Comparison of ENCODE assay signal across 1 cellular context in the genomic region with DNA sequence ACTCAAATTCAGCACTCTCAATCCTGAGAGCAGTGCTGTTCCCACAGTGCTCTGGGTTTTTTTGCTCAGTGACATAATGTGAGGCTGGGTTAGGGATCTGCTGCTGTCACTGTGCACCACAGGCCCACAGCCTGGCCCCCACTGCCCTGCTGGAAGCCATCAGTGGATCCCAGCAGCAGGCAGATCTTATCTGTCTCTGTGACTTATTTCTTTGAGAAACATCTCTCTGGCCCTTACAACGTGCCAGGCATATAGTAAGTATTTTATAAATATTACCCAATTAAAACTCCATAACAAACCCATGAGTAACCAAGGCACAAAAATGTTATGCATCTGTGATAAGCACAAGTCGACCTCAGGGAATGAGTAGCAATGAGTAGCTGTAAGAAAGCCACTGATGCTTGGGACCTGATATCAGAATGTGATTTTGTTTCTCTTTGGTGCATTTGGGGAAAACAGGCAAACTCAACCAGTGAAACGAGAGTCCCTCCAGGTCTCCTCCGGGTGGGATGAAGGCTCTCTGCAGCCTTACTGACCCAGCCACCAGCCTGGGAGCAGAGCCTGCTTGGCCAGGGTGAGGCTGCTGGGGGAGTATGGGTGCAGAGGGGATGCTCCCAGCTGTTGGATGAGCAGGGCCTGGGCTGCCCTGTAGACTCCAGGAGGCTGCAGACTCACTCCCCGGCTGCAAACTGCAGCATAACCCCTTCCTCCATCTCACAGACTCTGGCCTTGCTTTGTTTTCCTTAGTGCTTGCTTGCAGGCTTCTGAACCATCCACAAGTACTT.
TF ChIP-seq lines count a peak whose summit lies in the region.

No MANE protein-coding gene starts in this region.

TF ChIP-seq in H1, 55 proteins besides CTCF, POLR2A, EP300 and RAD21:
- TF ChIP-seq GTF2F1 (IDR thresholded peaks at IDR 0.05; ENCODE audit: borderline replicate concordance, low read depth, low read length): no peak
- no peak for TF ChIP-seq TEAD4 (IDR thresholded peaks at IDR 0.05; ENCODE audit: low read depth, low read length)
- no peak for TF ChIP-seq FOSL1 (IDR thresholded peaks at IDR 0.05; ENCODE audit: insufficient read depth, low read depth, low read length)
- no peak for TF ChIP-seq SP4 (IDR thresholded peaks at IDR 0.05; ENCODE audit: low read length)
- no peak for TF ChIP-seq JUND (IDR thresholded peaks at IDR 0.05; ENCODE audit: low read length)
- TF ChIP-seq EGR1 (IDR thresholded peaks at IDR 0.05; ENCODE audit: borderline replicate concordance, low read depth, low read length): no peak
- TF ChIP-seq TCF12 (IDR thresholded peaks at IDR 0.05; ENCODE audit: low read depth, low read length): no peak
